In the genomic region with DNA sequence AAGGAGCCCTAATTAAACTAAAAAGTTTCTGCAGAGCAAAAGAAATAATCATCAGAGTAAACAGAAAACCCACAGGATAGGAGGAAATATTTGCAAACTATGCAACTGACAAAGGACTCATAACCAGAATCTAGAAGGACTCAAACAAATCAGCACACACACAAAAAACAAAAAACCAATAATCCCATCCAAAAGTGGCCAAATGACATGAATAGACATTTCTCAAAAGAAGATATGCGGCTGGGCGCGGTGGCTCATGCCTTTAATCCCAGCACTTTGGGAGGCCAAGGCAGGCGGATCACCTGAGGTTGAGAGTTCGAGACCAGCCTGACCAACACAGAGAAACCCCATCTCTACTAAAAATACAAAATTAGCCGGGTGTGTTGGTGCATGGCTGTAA, we compare ENCODE assay signal across 4 cellular contexts. TPM values are rescaled to one million over a fixed set of nuclear protein-coding genes. Genes with fewer than 3 reads are reported as not detected.
"Had no signal": no experiment of that assay in that cellular context is flagged by ENCODE, and none has a peak within 500 bp of the region (broad histone marks: within the 10 kb centered on the region; RNA-seq: fewer than 3 reads in every experiment).

No MANE protein-coding gene starts in this region.

RNA-seq across cellular contexts. Expression of a gene that starts 8.1 kb away (rescaled TPM):
- total RNA-seq: ascending aorta, mesothelial cell of epicardium, urinary bladder had no signal
- polyA plus RNA-seq: fibroblast of lung, urinary bladder had no signal
